Comparison of ENCODE assay signal across 30 cellular contexts in the genomic region with DNA sequence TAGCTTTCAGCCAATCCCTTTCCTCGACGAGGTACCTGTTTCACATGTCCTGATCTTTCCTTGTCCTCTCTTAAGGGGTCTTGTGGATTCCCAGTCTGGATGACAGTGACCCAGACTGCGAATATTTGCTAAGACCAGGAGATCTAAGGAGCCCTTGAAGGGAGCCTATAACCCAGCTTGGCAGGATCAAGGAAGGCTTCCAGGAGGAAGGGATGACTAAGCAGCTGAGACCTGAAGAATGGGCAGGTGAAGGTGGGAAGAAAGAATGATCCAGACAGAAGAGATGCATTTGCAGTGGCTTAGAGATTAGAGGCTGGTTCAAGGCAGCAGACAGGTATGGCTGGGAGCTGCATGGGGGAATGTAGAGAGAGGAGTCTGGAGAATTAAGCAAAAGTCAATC. TPM values are rescaled to one million over a fixed set of nuclear protein-coding genes. Genes with fewer than 3 reads are reported as not detected.
DNase-seq lines count a peak whose midpoint lies in the region; ATAC-seq lines count a peak whose summit lies in the region.
"Had no signal": no experiment of that assay in that cellular context is flagged by ENCODE, and none has a peak within 500 bp of the region (broad histone marks: within the 10 kb centered on the region; RNA-seq: fewer than 3 reads in every experiment).

No MANE protein-coding gene starts in this region.

- H3K4me1 ChIP-seq in adipocyte (ENCODE audit: control insufficient read depth, insufficient read depth, low read length) = peaks cover 32% of the 10 kb centered on the region
- peaks cover 13% of the 10 kb centered on the region for H3K4me1 ChIP-seq in skeletal muscle satellite cell (ENCODE audit: control insufficient read depth, insufficient read depth, low read length)

- H3K9ac ChIP-seq in adipocyte (ENCODE audit: low read length) = peak overlapping the region; percentile 4
- peak overlapping the region; percentile 1 for H3K9ac ChIP-seq in skeletal muscle satellite cell (ENCODE audit: low read depth, low read length)
- H3K9ac ChIP-seq: GM23248 had no signal

- H3K27me3 ChIP-seq in adipocyte (replicated peaks; ENCODE audit: control insufficient read depth, insufficient read depth, low read length) (no peaks in the 10 kb centered on the region), skeletal muscle satellite cell (ENCODE audit: control insufficient read depth, insufficient read depth, low read length) (no peaks in the 10 kb centered on the region)

- intact Hi-C loops in left colon (cut with DNase I, micrococcal nuclease) = loop anchor here in 1 of 2 donors (10.0 kb wide), 1 partner anchor 202 kb away; no protein-coding TSS in a partner anchor

- no peak overlapping the region for H3K4me3 Mint-ChIP-seq in T-helper 1 cell treated with Interleukin-12 subunit alpha and Interleukin-12 subunit beta and Interleukin-4 antibody, amounts not matched to agents 30 μg/mL and 1 μg/mL, for 36 hours
- H3K4me3 Mint-ChIP-seq: activated CD4-positive, alpha-beta T cell treated with anti-CD3 and anti-CD28 coated beads for 36 hours; activated CD8-positive, alpha-beta T cell treated with anti-CD3 and anti-CD28 coated beads, Interleukin-2, amount 10 ng/mL, durations not matched to agents 7 days and 5 days; stimulated activated naive CD8-positive, alpha-beta T cell treated with anti-CD3 and anti-CD28 coated beads, Interleukin-15, amount 100 ng/mL, for 72 hours had no signal

- no peak overlapping the region for H3K4me2 ChIP-seq in skeletal muscle satellite cell (ENCODE audit: low read length)

- H3K27ac ChIP-seq in epithelial cell of prostate = peak overlapping the region; percentile 45
- H3K27ac ChIP-seq: lower lobe of right lung, SJCRH30 had no signal

- DNase-seq in T-helper 1 cell (no peak), adipocyte (ENCODE audit: low read depth) (no peak), epithelial cell of prostate (ENCODE audit: low read depth, low spot score) (no peak), left colon (no peak), GM19240 (ENCODE audit: insufficient read length, low spot score) (no peak)
- DNase-seq: 8988T; activated CD4-positive, alpha-beta T cell treated with anti-CD3 and anti-CD28 coated beads for 36 hours; activated CD8-positive, alpha-beta T cell treated with anti-CD3 and anti-CD28 coated beads, Interleukin-2, amount 10 ng/mL, durations not matched to agents 7 days and 5 days; activated effector memory CD4-positive, alpha-beta T cell treated with Interleukin-2 at 50 U/mL for 16 hours; activated naive CD8-positive, alpha-beta T cell treated with anti-CD3 and anti-CD28 coated beads, Interleukin-2, amount 10 ng/mL, durations not matched to agents 7 days and 5 days; activated T-cell treated with anti-CD3 and anti-CD28 coated beads for 4 hours; cerebellar nuclear complex; EL; GM23248; head of caudate nucleus; kidney; NCI-H1105; NCI-H187 treated with DMSO at 0.1 percent for 48 hours; NCI-H524; NK-92 treated with Interleukin-12 subunit alpha and Interleukin-12 subunit beta, amount 100 ng/mL, for 24 hours; SJCRH30; stimulated activated naive CD8-positive, alpha-beta T cell treated with anti-CD3 and anti-CD28 coated beads, Interleukin-15, amount 100 ng/mL, for 72 hours; T-helper 2 cell had no signal

- H3K36me3 Mint-ChIP-seq in T-helper 1 cell treated with Interleukin-12 subunit alpha and Interleukin-12 subunit beta and Interleukin-4 antibody, amounts not matched to agents 30 μg/mL and 1 μg/mL, for 36 hours (ENCODE audit: low read depth) = no peaks in the 10 kb centered on the region
- H3K36me3 Mint-ChIP-seq: activated naive CD8-positive, alpha-beta T cell treated with anti-CD3 and anti-CD28 coated beads, Interleukin-2, amount 10 ng/mL, durations not matched to agents 7 days and 5 days had no signal

- no peaks in the 10 kb centered on the region for H3K27me3 Mint-ChIP-seq in T-helper 1 cell treated with Interleukin-12 subunit alpha and Interleukin-12 subunit beta and Interleukin-4 antibody, amounts not matched to agents 30 μg/mL and 1 μg/mL, for 36 hours (ENCODE audit: low read depth)
- H3K27me3 Mint-ChIP-seq: activated CD4-positive, alpha-beta T cell treated with anti-CD3 and anti-CD28 coated beads for 36 hours; stimulated activated naive CD8-positive, alpha-beta T cell treated with anti-CD3 and anti-CD28 coated beads, Interleukin-15, amount 100 ng/mL, for 72 hours had no signal

- H3K4me1 Mint-ChIP-seq in T-helper 1 cell treated with Interleukin-12 subunit alpha and Interleukin-12 subunit beta and Interleukin-4 antibody, amounts not matched to agents 30 μg/mL and 1 μg/mL, for 36 hours (ENCODE audit: low read depth) = peaks cover 16% of the 10 kb centered on the region

- H3K4me3 ChIP-seq in adipocyte (ENCODE audit: low read length) (no peak overlapping the region), skeletal muscle satellite cell (ENCODE audit: low read length) (no peak overlapping the region)
- H3K4me3 ChIP-seq: GM23248, lower lobe of right lung, SJCRH30 had no signal

- H3K9me3 ChIP-seq in adipocyte (ENCODE audit: control insufficient read depth, low read length) (no peaks in the 10 kb centered on the region), skeletal muscle satellite cell (replicated peaks; ENCODE audit: low read length) (no peaks in the 10 kb centered on the region)
- H3K9me3 ChIP-seq: lower lobe of right lung, SJCRH30 had no signal

- no peaks in the 10 kb centered on the region for H3K9me3 Mint-ChIP-seq in T-helper 1 cell treated with Interleukin-12 subunit alpha and Interleukin-12 subunit beta and Interleukin-4 antibody, amounts not matched to agents 30 μg/mL and 1 μg/mL, for 36 hours
- H3K9me3 Mint-ChIP-seq: activated naive CD8-positive, alpha-beta T cell treated with anti-CD3 and anti-CD28 coated beads, Interleukin-2, amount 10 ng/mL, durations not matched to agents 7 days and 5 days; CD4-positive, alpha-beta memory T cell; stimulated activated naive CD8-positive, alpha-beta T cell treated with anti-CD3 and anti-CD28 coated beads, Interleukin-15, amount 100 ng/mL, for 72 hours had no signal

- H3K36me3 ChIP-seq in adipocyte (ENCODE audit: control insufficient read depth, insufficient read depth, low read length, severe bottlenecking) (peaks cover 17% of the 10 kb centered on the region), skeletal muscle satellite cell (ENCODE audit: insufficient read depth, low read length) (peaks cover 46% of the 10 kb centered on the region)
- H3K36me3 ChIP-seq: SJCRH30 had no signal

- peak overlapping the region; percentile 24 for H3K27ac Mint-ChIP-seq in T-helper 1 cell treated with Interleukin-12 subunit alpha and Interleukin-12 subunit beta and Interleukin-4 antibody, amounts not matched to agents 30 μg/mL and 1 μg/mL, for 36 hours
- H3K27ac Mint-ChIP-seq: activated CD4-positive, alpha-beta T cell treated with anti-CD3 and anti-CD28 coated beads for 36 hours; activated CD8-positive, alpha-beta T cell treated with anti-CD3 and anti-CD28 coated beads, Interleukin-2, amount 10 ng/mL, durations not matched to agents 7 days and 5 days; activated naive CD8-positive, alpha-beta T cell treated with anti-CD3 and anti-CD28 coated beads, Interleukin-2, amount 10 ng/mL, durations not matched to agents 7 days and 5 days; progenitor cell of endocrine pancreas; stimulated activated naive CD8-positive, alpha-beta T cell treated with anti-CD3 and anti-CD28 coated beads, Interleukin-15, amount 100 ng/mL, for 72 hours had no signal

- ATAC-seq in left colon (no peak), HG03097 (IDR thresholded peaks at IDR 0.05; ENCODE audit: low FRiP score, unreplicated experiment) (no peak)
- ATAC-seq: activated CD4-positive, alpha-beta T cell treated with anti-CD3 and anti-CD28 coated beads for 36 hours; activated CD8-positive, alpha-beta T cell treated with anti-CD3 and anti-CD28 coated beads, Interleukin-2, amount 10 ng/mL, durations not matched to agents 7 days and 5 days; lower lobe of right lung; sciatic nerve; stimulated activated naive CD8-positive, alpha-beta T cell treated with anti-CD3 and anti-CD28 coated beads, Interleukin-15, amount 100 ng/mL, for 72 hours had no signal

RNA-seq across cellular contexts. Expression of a gene that starts 1.9 kb away (rescaled TPM):
- 12.9 and 17.0 TPM in 2 replicates for total RNA-seq in skeletal muscle satellite cell (2012; rRNA removed)
- total RNA-seq in left colon = 10 to 100 TPM; 59.5 to 71.4 TPM

RNA-seq across cellular contexts. Expression of a gene that starts 36.7 kb away (rescaled TPM):
- 0.44 and 0.51 TPM in 2 replicates for total RNA-seq in skeletal muscle satellite cell (2012; rRNA removed)
- total RNA-seq in left colon = under 1 TPM; 0.70 to 0.92 TPM

RNA-seq across cellular contexts. Expression of a gene that starts 37.3 kb away (rescaled TPM):
- 105 and 121 TPM in 2 replicates for total RNA-seq in skeletal muscle satellite cell (2012; rRNA removed)
- 100 to 1,000 TPM; 130 to 170 TPM for total RNA-seq in left colon

RNA-seq across cellular contexts. Expression of a gene that starts 57.2 kb away (rescaled TPM):
- total RNA-seq in skeletal muscle satellite cell (2012; rRNA removed) = 29.2 and 29.5 TPM in 2 replicates
- total RNA-seq in left colon = 10 to 100 TPM; 30.6 to 34.3 TPM
